ENCODE assay signal across 8 cellular contexts in the genomic region with DNA sequence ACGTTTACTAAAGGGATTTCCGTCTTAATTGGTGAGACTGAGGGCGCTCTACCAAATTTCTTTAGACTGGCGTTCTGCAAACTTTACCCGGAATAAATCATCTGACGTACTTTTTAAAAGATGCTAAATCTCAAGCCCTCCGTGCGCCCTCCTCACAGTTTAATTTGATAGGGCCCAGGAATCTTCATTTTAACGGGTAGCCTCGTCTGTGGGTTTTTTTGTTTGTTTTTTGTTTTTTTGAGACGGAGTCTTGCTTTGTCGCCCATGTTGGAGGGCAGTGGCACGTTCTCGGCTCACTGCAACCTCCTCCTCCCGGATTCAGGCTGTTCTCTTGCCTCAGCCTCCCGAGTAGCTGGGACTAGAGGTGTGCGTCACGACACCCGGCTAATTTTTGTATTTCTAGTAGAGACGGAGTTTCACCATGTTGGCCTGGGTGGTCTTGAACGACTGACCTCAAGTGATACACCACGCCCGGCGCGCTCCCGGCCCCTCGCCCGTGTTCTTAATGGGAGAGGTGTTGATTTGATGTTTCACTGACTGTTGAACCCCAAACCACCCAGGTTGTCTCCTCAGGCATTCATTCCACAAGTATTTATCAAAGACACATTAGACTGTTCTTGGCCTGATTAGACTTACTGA. TPM values are rescaled to one million over a fixed set of nuclear protein-coding genes. Genes with fewer than 3 reads are reported as not detected.
DNase-seq lines count a peak whose midpoint lies in the region; ATAC-seq and TF ChIP-seq lines count a peak whose summit lies in the region.

No MANE protein-coding gene starts in this region.

- no peak for TF ChIP-seq CTCF in brain microvascular endothelial cell (IDR thresholded peaks at IDR 0.05; ENCODE audit: low read depth, low read length, missing control alignments)
- no peak for TF ChIP-seq CTCF in upper lobe of right lung (IDR thresholded peaks at IDR 0.05)

- H2AK5ac ChIP-seq in mesendoderm (ENCODE audit: low read length) = no peak overlapping the region

- H4K5ac ChIP-seq in mesendoderm (ENCODE audit: low read length) = no peak overlapping the region

- no peaks in the 10 kb centered on the region for H3K27me3 Mint-ChIP-seq in activated naive CD4-positive, alpha-beta T cell treated with anti-CD3 and anti-CD28 coated beads, Interleukin-2, amount 50 U/mL, for 24 hours

- H3K18ac ChIP-seq in mesendoderm (ENCODE audit: low read length) = no peak overlapping the region

- H4K8ac ChIP-seq in mesendoderm (ENCODE audit: low read depth, low read length) = no peak overlapping the region

- H3K27me3 ChIP-seq in brain microvascular endothelial cell (replicated peaks) (no peaks in the 10 kb centered on the region), mesendoderm (ENCODE audit: insufficient read depth, low read length, poor library complexity) (no peaks in the 10 kb centered on the region), upper lobe of right lung (no peaks in the 10 kb centered on the region)

- H2BK15ac ChIP-seq in mesendoderm (replicated peaks; ENCODE audit: low read depth) = no peak overlapping the region

- peak overlapping the region; percentile 50 for H3K4ac ChIP-seq in mesendoderm (ENCODE audit: low read depth, low read length)

- H3K36me3 Mint-ChIP-seq in activated naive CD4-positive, alpha-beta T cell treated with anti-CD3 and anti-CD28 coated beads, Interleukin-2, amount 50 U/mL, for 24 hours = peaks cover 5% of the 10 kb centered on the region

- no peak for DNase-seq in activated naive CD4-positive, alpha-beta T cell treated with anti-CD3 and anti-CD28 coated beads, Interleukin-2, amount 50 U/mL, for 16 hours
- DNase-seq in brain microvascular endothelial cell (no peak), mesendoderm (no peak), upper lobe of right lung (no peak), DMS79 treated with DMSO at 0.1 percent for 48 hours (lab: John Stamatoyannopoulos, UW) (no peak), NCI-H345 (lab: John Stamatoyannopoulos, UW) (no peak), NCI-H1694 (lab: John Stamatoyannopoulos, UW) (no peak)

- peaks cover 35% of the 10 kb centered on the region for H3K4me1 Mint-ChIP-seq in activated naive CD4-positive, alpha-beta T cell treated with anti-CD3 and anti-CD28 coated beads, Interleukin-2, amount 50 U/mL, for 24 hours

- no CpG with 5 or more reads among the region's 28 CpGs for WGBS in mesendoderm (ENCODE audit: extremely low coverage, insufficient coverage, low lambda C conversion rate)

- no peak for ATAC-seq in upper lobe of right lung

- in situ Hi-C loops in brain microvascular endothelial cell (cut with HindIII; ENCODE audit: low pct_ligation_motif_present, low sequenced_read_pairs) = no loop called here

- H3K9ac ChIP-seq in mesendoderm (ENCODE audit: low read length) = peak overlapping the region; percentile 94

- no peak overlapping the region for H2BK120ac ChIP-seq in mesendoderm (ENCODE audit: low read depth, low read length)

- no peaks in the 10 kb centered on the region for H3K9me3 ChIP-seq in upper lobe of right lung

- H3K9me3 Mint-ChIP-seq in activated naive CD4-positive, alpha-beta T cell treated with anti-CD3 and anti-CD28 coated beads, Interleukin-2, amount 50 U/mL, for 24 hours = no peaks in the 10 kb centered on the region

- peak overlapping the region; percentile 70 for H3K4me2 ChIP-seq in mesendoderm (ENCODE audit: low read length)

- H3K23ac ChIP-seq in mesendoderm (ENCODE audit: low read length) = no peak overlapping the region

- H3K4me3 ChIP-seq in brain microvascular endothelial cell (ENCODE audit: low read depth, low read length) = peak overlapping the region; percentile 90
- H3K4me3 ChIP-seq in mesendoderm (ENCODE audit: low read length) = peak overlapping the region; percentile 93
- H3K4me3 ChIP-seq in upper lobe of right lung = peak overlapping the region; percentile 99

- peak overlapping the region; percentile 96 for H3K4me3 Mint-ChIP-seq in activated naive CD4-positive, alpha-beta T cell treated with anti-CD3 and anti-CD28 coated beads, Interleukin-2, amount 50 U/mL, for 24 hours

- peaks cover 15% of the 10 kb centered on the region for H3K79me1 ChIP-seq in mesendoderm (ENCODE audit: low read length)

- intact Hi-C loops in upper lobe of right lung (cut with DNase I) = no loop called here

- H3K4me1 ChIP-seq in mesendoderm (ENCODE audit: control insufficient read depth, low read depth, low read length) = no peaks in the 10 kb centered on the region
- peaks cover 24% of the 10 kb centered on the region for H3K4me1 ChIP-seq in upper lobe of right lung

- H3K36me3 ChIP-seq in brain microvascular endothelial cell (replicated peaks) = peaks cover 4% of the 10 kb centered on the region
- H3K36me3 ChIP-seq in mesendoderm (ENCODE audit: control insufficient read depth, insufficient read depth, low read length) = peaks cover 4% of the 10 kb centered on the region
- peaks cover 5% of the 10 kb centered on the region for H3K36me3 ChIP-seq in upper lobe of right lung

- H3K27ac Mint-ChIP-seq in activated naive CD4-positive, alpha-beta T cell treated with anti-CD3 and anti-CD28 coated beads, Interleukin-2, amount 50 U/mL, for 24 hours = peak overlapping the region; percentile 99

- H3K27ac ChIP-seq in brain microvascular endothelial cell (peak overlapping the region; percentile 99), mesendoderm (ENCODE audit: low read depth, low read length) (no peak overlapping the region), upper lobe of right lung (peak overlapping the region; percentile 100)

- H3K79me2 ChIP-seq in mesendoderm (ENCODE audit: control insufficient read depth, insufficient read depth, low read length) = peaks cover 59% of the 10 kb centered on the region

- no peak overlapping the region for H2BK5ac ChIP-seq in mesendoderm (ENCODE audit: low read length)

- peak overlapping the region; percentile 95 for H3K56ac ChIP-seq in mesendoderm (ENCODE audit: low read length)

RNA-seq across cellular contexts. Expression of a gene that starts 1.3 kb away (rescaled TPM):
- 80.1 TPM for polyA plus RNA-seq in mesendoderm (2013, experiment 1 of 2)
- 73.8 TPM for polyA plus RNA-seq in mesendoderm (2013, experiment 2 of 2)
- 8.4 TPM for total RNA-seq in upper lobe of right lung

RNA-seq across cellular contexts. Expression of a gene that starts 1.6 kb away (rescaled TPM):
- 181 TPM for polyA plus RNA-seq in mesendoderm (2013, experiment 1 of 2)
- 174 TPM for polyA plus RNA-seq in mesendoderm (2013, experiment 2 of 2)
- total RNA-seq in upper lobe of right lung = 43.3 TPM

RNA-seq across cellular contexts. Expression of a gene that starts 27.4 kb away (rescaled TPM):
- polyA plus RNA-seq in mesendoderm (2013, experiment 1 of 2) = 42.0 TPM
- polyA plus RNA-seq in mesendoderm (2013, experiment 2 of 2) = 45.1 TPM
- total RNA-seq in upper lobe of right lung = 33.5 TPM
